Comparison of ENCODE assay signal across 8 cellular contexts in genomic region chr1:66128634-66129033, GRCh38.
DNase-seq lines count a peak whose midpoint lies in the region; ATAC-seq lines count a peak whose summit lies in the region.
"Not testable (repeated sequence)": the region's sequence is repeated elsewhere in the genome, so short reads cannot be mapped to it uniquely, and the experiment has no call there.

No MANE protein-coding gene starts in this region.

- H3K27me3 Mint-ChIP-seq in activated T-cell treated with anti-CD3 and anti-CD28 coated beads, Interleukin-2, amount 50 U/mL, for 72 hours (ENCODE audit: low read depth), result not testable (repeated sequence)
- H3K27me3 Mint-ChIP-seq in naive B cell, result peaks cover 6 to 14% (median 12%) of the 10 kb centered on the region in 3 donors

- H3K36me3 Mint-ChIP-seq in activated T-cell treated with anti-CD3 and anti-CD28 coated beads, Interleukin-2, amount 50 U/mL, for 72 hours (ENCODE audit: insufficient read depth in 2 of 2), result peaks cover 0 to 16% of the 10 kb centered on the region in 2 donors
- peaks cover 12% of the 10 kb centered on the region in 2 donors for H3K36me3 Mint-ChIP-seq in activated naive CD4-positive, alpha-beta T cell treated with anti-CD3 and anti-CD28 coated beads, Interleukin-2, amount 50 U/mL, for 72 hours
- H3K36me3 Mint-ChIP-seq in naive B cell, result not testable (repeated sequence)

- peak; percentile 11 for DNase-seq in Daoy (ENCODE audit: low read depth)
- peak; percentile 3 for DNase-seq in HT1080 (ENCODE audit: low read depth)
- DNase-seq in activated T-cell treated with anti-CD3 and anti-CD28 coated beads, Interleukin-2, amount 50 U/mL, for 72 hours, result peak in 1 of 2 donors; percentile 1
- not testable (repeated sequence) for DNase-seq in activated naive CD4-positive, alpha-beta T cell treated with anti-CD3 and anti-CD28 coated beads, Interleukin-2, amount 50 U/mL, for 72 hours (ENCODE audit: low spot score in 2 of 2); stimulated activated naive CD8-positive, alpha-beta T cell treated with anti-CD3 and anti-CD28 coated beads, Interleukin-15, Interleukin-2, amounts not matched to agents 100 U/mL and 50 U/mL, for 24 hours
- DNase-seq in naive B cell, result peak; percentile 3

- not testable (repeated sequence) for H3K4me1 Mint-ChIP-seq in activated T-cell treated with anti-CD3 and anti-CD28 coated beads, Interleukin-2, amount 50 U/mL, for 72 hours (ENCODE audit: low read depth); naive B cell

- ATAC-seq in GM18909 (IDR thresholded peaks at IDR 0.05; ENCODE audit: poor library complexity, unreplicated experiment) (peak; percentile 48), naive B cell (ENCODE audit: low read depth in 2 of 2) (peak; percentile 32 to 45)
- peak; percentile 82 for ATAC-seq in activated CD4-positive, CD25-positive, alpha-beta regulatory T cell treated with anti-CD3 and anti-CD28 coated beads, Interleukin-2, amount 50 U/mL, for 24 hours
- ATAC-seq in activated T-cell treated with anti-CD3 and anti-CD28 coated beads, Interleukin-2, amount 50 U/mL, for 72 hours (replicated peaks in 1 of 2), result peak; percentile 33 to 39
- peak; percentile 53 to 94 for ATAC-seq in activated naive CD4-positive, alpha-beta T cell treated with anti-CD3 and anti-CD28 coated beads, Interleukin-2, amount 50 U/mL, for 72 hours
- peak; percentile 43 for ATAC-seq in stimulated activated naive CD8-positive, alpha-beta T cell treated with anti-CD3 and anti-CD28 coated beads, Interleukin-15, Interleukin-2, amounts not matched to agents 100 U/mL and 50 U/mL, for 24 hours

- H3K27ac Mint-ChIP-seq in activated T-cell treated with anti-CD3 and anti-CD28 coated beads, Interleukin-2, amount 50 U/mL, for 72 hours; activated naive CD4-positive, alpha-beta T cell treated with anti-CD3 and anti-CD28 coated beads, Interleukin-2, amount 50 U/mL, for 72 hours: not testable (repeated sequence)
- H3K27ac Mint-ChIP-seq in naive B cell, result peak overlapping the region in 2 of 6 donors; percentile 17 to 74

- not testable (repeated sequence) for H3K4me3 Mint-ChIP-seq in activated T-cell treated with anti-CD3 and anti-CD28 coated beads, Interleukin-2, amount 50 U/mL, for 72 hours; naive B cell

- H3K9me3 Mint-ChIP-seq in activated T-cell treated with anti-CD3 and anti-CD28 coated beads, Interleukin-2, amount 50 U/mL, for 72 hours, result not testable (repeated sequence)
- H3K9me3 Mint-ChIP-seq in activated naive CD4-positive, alpha-beta T cell treated with anti-CD3 and anti-CD28 coated beads, Interleukin-2, amount 50 U/mL, for 72 hours, result peaks cover 13 to 16% of the 10 kb centered on the region in 2 donors
- H3K9me3 Mint-ChIP-seq in naive B cell, result peaks cover 0 to 19% (median 10%) of the 10 kb centered on the region in 7 donors
